9 cellular contexts compared by ENCODE assay signal in the genomic region with DNA sequence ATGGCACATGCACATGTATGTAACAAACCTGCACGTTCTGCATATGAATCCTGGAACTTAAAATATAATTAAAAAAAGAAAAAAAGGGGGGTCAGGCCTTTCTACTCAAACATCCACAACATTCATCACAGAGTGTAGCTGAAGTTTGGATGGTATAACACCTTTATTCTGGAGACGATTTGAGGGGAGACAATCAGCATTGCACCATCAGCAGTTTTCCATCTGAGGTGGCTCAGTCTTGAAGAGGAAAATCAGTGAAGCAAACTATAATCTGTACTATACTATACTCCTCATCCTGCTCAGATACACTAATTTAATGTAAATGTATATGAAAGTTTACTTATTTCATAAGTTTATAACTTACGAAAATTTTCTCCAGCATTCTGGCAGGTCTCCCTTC.
"Had no signal": no experiment of that assay in that cellular context is flagged by ENCODE, and none has a peak within 500 bp of the region (broad histone marks: within the 10 kb centered on the region; RNA-seq: fewer than 3 reads in every experiment).

No MANE protein-coding gene starts in this region.

- H3K4me3 ChIP-seq: GM23248, GM23338, HAP-1 had no signal

- H3K9ac ChIP-seq: GM23248 had no signal

- ATAC-seq: GM23338, HCT116 had no signal

- H3K4me2 ChIP-seq: GM23338 had no signal

- DNase-seq: GM23248, GOT3, H7, H9, HCEC 1CT, HFFc6 had no signal

- H3K27ac ChIP-seq: GM23248 had no signal

- H3K9me3 ChIP-seq: HAP-1 had no signal

- H2AFZ ChIP-seq: GM23248, GM23338 had no signal

- H3K36me3 ChIP-seq: HAP-1 had no signal

- H3K4me1 ChIP-seq: HAP-1 had no signal
